In the genomic region with DNA sequence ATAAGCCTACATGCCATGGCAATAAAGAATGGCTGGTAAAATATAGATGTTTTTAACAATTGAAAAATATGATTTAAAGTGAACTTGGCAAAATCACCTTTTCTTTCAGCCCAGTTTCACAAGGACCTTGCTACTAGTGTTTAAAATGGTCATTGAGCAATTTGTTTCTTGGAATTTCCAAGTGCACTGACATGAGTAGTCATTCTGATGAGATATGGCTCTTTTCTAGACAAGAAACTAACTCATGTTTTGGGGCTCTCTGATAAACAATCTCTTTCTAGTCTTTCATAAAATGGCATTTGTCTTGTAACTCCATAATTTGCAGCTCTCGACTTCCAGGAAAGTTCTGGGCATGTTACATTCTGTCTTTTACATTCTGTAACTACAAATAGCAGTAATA, we compare ENCODE assay signal across 21 cellular contexts.
DNase-seq lines count a peak whose midpoint lies in the region; FAIRE-seq and TF ChIP-seq lines count a peak whose summit lies in the region.
"Had no signal": no experiment of that assay in that cellular context is flagged by ENCODE, and none has a peak within 500 bp of the region (broad histone marks: within the 10 kb centered on the region; RNA-seq: fewer than 3 reads in every experiment).

No MANE protein-coding gene starts in this region.

- peaks cover 9% of the 10 kb centered on the region for H3K36me3 Mint-ChIP-seq in nephron progenitor cell (ENCODE audit: low read depth)
- H3K36me3 Mint-ChIP-seq: CD4-positive, CD25-positive, alpha-beta regulatory T cell had no signal

- no peak overlapping the region for H3K4me3 ChIP-seq in KMS-11 (IDR thresholded peaks at IDR 0.05; ENCODE audit: insufficient read depth, low read depth, low read length)
- H3K4me3 ChIP-seq in adipocyte (ENCODE audit: low read length): no peak overlapping the region
- no peak overlapping the region for H3K4me3 ChIP-seq in fibroblast of pulmonary artery (replicated peaks; ENCODE audit: low read depth, low read length)
- no peak overlapping the region for H3K4me3 ChIP-seq in OCI-LY7 (ENCODE audit: low read depth, low read length, poor library complexity, severe bottlenecking)
- H3K4me3 ChIP-seq: BLaER1, GM23248 had no signal

- peak overlapping the region; percentile 73 for H3K27ac Mint-ChIP-seq in nephron progenitor cell
- H3K27ac Mint-ChIP-seq: CD4-positive, CD25-positive, alpha-beta regulatory T cell had no signal

- H3K9me2 ChIP-seq in OCI-LY7 (ENCODE audit: insufficient read depth, low read length): no peaks in the 10 kb centered on the region
- H3K9me2 ChIP-seq: SK-N-SH had no signal

- H3K9me3 ChIP-seq in adipocyte (ENCODE audit: control insufficient read depth, low read length) (no peaks in the 10 kb centered on the region), OCI-LY7 (ENCODE audit: low read length) (no peaks in the 10 kb centered on the region)
- H3K9me3 ChIP-seq: BLaER1, SK-N-SH had no signal

- H3K4me2 ChIP-seq in KMS-11 (peak overlapping the region; percentile 13), OCI-LY7 (ENCODE audit: low read length) (no peak overlapping the region)
- H3K4me2 ChIP-seq: BLaER1, SK-N-SH had no signal

- H2AFZ ChIP-seq in KMS-11 (ENCODE audit: low read depth) (no peak overlapping the region; the same call in 1 of the 2 replicates), OCI-LY7 (ENCODE audit: low read length) (no peak overlapping the region)
- H2AFZ ChIP-seq: GM23248 had no signal

- H3K9ac ChIP-seq in KMS-11 (no peak overlapping the region), adipocyte (ENCODE audit: low read length) (no peak overlapping the region)
- H3K9ac ChIP-seq: BLaER1, GM23248, SK-N-SH had no signal

- H3K27me3 Mint-ChIP-seq in nephron progenitor cell (ENCODE audit: low read depth, poor library complexity): no peaks in the 10 kb centered on the region

- DNase-seq in adipocyte (ENCODE audit: low read depth) (peak; percentile 39), fibroblast of pulmonary artery (ENCODE audit: low read depth) (peak; percentile 33), nephron progenitor cell (no peak), OCI-LY7 (ENCODE audit: low spot score) (no peak), cortex of kidney (lab: John Stamatoyannopoulos, UW) (no peak), urothelium cell line (ENCODE audit: low spot score) (no peak)
- no peak for DNase-seq in stimulated activated CD4-positive, alpha-beta T cell treated with anti-CD3 and anti-CD28 coated beads, Interleukin-15, amount 100 ng/mL, for 24 hours
- DNase-seq: CD4-positive, CD25-positive, alpha-beta regulatory T cell; DMS53; H7; KBM-7; NCI-H1694; NCI-H2029 treated with DMSO at 0.1 percent for 48 hours; NCI-H2227 treated with DMSO at 0.1 percent for 48 hours; NCI-H510A; SK-N-SH had no signal

- no TSS peak for BruUV-seq in OCI-LY7 (replicated peaks; lab: Mats Ljungman, UMichigan)

- TF ChIP-seq CTCF in KMS-11 (conservative IDR thresholded peaks at IDR 0.05; ENCODE audit: low read depth, low read length) (no peak), fibroblast of pulmonary artery (IDR thresholded peaks at IDR 0.05; ENCODE audit: low read length, missing control alignments) (no peak), nephron progenitor cell (IDR thresholded peaks at IDR 0.05) (no peak), OCI-LY7 (conservative IDR thresholded peaks at IDR 0.05; ENCODE audit: low read length) (no peak)

- CTCF ChIA-PET in OCI-LY7 (lab: Charles Lee; ENCODE audit: unreplicated experiment): no interaction called here

- no peaks in the 10 kb centered on the region for H3K36me3 ChIP-seq in KMS-11 (ENCODE audit: insufficient read depth)
- no peaks in the 10 kb centered on the region for H3K36me3 ChIP-seq in adipocyte (ENCODE audit: control insufficient read depth, insufficient read depth, low read length, severe bottlenecking)
- H3K36me3 ChIP-seq in OCI-LY7 (ENCODE audit: insufficient read depth, low read length): no peaks in the 10 kb centered on the region
- H3K36me3 ChIP-seq: BLaER1 had no signal

- H3K4me1 Mint-ChIP-seq in nephron progenitor cell: peaks cover 53% of the 10 kb centered on the region
- H3K4me1 Mint-ChIP-seq: CD4-positive, CD25-positive, alpha-beta regulatory T cell had no signal

- H3K27ac ChIP-seq in KMS-11: no peak overlapping the region
- no peak overlapping the region for H3K27ac ChIP-seq in OCI-LY7 (ENCODE audit: low read depth, low read length, poor library complexity, severe bottlenecking)
- H3K27ac ChIP-seq: BLaER1, GM23248 had no signal

- peaks cover 51% of the 10 kb centered on the region for H3K4me1 ChIP-seq in KMS-11 (ENCODE audit: low read depth, poor library complexity, severe bottlenecking)
- H3K4me1 ChIP-seq in adipocyte (ENCODE audit: control insufficient read depth, insufficient read depth, low read length): peaks cover 25% of the 10 kb centered on the region
- H3K4me1 ChIP-seq in OCI-LY7 (ENCODE audit: insufficient read depth, low read length, poor library complexity, severe bottlenecking): no peaks in the 10 kb centered on the region
- H3K4me1 ChIP-seq: BLaER1 had no signal

- H4K20me1 ChIP-seq in KMS-11 (ENCODE audit: insufficient read depth) (no peaks in the 10 kb centered on the region), OCI-LY7 (ENCODE audit: insufficient read depth, low read length) (no peaks in the 10 kb centered on the region)
- H4K20me1 ChIP-seq: BLaER1 had no signal

- POLR2A ChIA-PET in OCI-LY7 (lab: Charles Lee): interaction anchor here (1.1 kb wide), 1 partner anchor 18 kb away, joined by 3 read pairs; no protein-coding TSS in a partner anchor

- H3K4me3 Mint-ChIP-seq in nephron progenitor cell: no peak overlapping the region
- H3K4me3 Mint-ChIP-seq: CD4-positive, CD25-positive, alpha-beta regulatory T cell had no signal

- H3K79me2 ChIP-seq in KMS-11 (ENCODE audit: insufficient read depth, low read depth) (no peaks in the 10 kb centered on the region), OCI-LY7 (ENCODE audit: insufficient read depth, low read depth, low read length) (no peaks in the 10 kb centered on the region)

- peaks cover 16% of the 10 kb centered on the region for H3K9me3 Mint-ChIP-seq in nephron progenitor cell

- H3K27me3 ChIP-seq in KMS-11 (ENCODE audit: insufficient read depth, low read depth): no peaks in the 10 kb centered on the region
- H3K27me3 ChIP-seq in adipocyte (replicated peaks; ENCODE audit: control insufficient read depth, insufficient read depth, low read length): no peaks in the 10 kb centered on the region
- H3K27me3 ChIP-seq: BLaER1 had no signal

- FAIRE-seq in urothelium cell line (lab: Jason Lieb, UNC): no peak
- FAIRE-seq: A204.1, GM18507 had no signal

- intact Hi-C loops in OCI-LY7 (cut with micrococcal nuclease; ENCODE audit: unreplicated experiment): no loop called here

Comparison
In these comparisons a context has a peak if more than half of its experiments do, and no peak if none do; other contexts are left out.
1. DNase-seq: peak in adipocyte (single experiment) and fibroblast of pulmonary artery (single experiment); none in nephron progenitor cell (single experiment), OCI-LY7 (single experiment), cortex of kidney (single experiment), urothelium cell line (single experiment) and stimulated activated CD4-positive, alpha-beta T cell treated with anti-CD3 and anti-CD28 coated beads, Interleukin-15, amount 100 ng/mL, for 24 hours (single experiment).